In the genomic region with DNA sequence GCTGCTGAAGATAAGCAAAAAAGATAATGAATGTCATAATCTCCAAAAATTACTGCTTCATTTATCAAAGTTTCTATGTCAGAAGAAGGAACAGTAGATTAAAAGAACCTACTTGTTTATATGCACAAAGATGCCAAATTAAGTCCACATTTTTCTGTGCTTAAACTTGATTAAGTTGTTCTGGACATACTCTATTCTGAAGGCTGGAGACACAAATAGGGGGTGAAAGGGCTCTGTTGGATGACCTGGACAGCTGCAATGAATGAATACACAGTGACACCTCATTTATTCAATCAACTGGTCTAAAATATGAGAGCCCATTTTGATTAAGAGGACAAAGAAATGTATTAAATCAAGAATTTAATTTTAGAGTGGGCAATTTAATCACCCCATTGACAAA, we compare ENCODE assay signal across 34 cellular contexts.
"Had no signal": no experiment of that assay in that cellular context is flagged by ENCODE, and none has a peak within 500 bp of the region (broad histone marks: within the 10 kb centered on the region; RNA-seq: fewer than 3 reads in every experiment).

No MANE protein-coding gene starts in this region.

- H3K36me3 ChIP-seq: MG63 had no signal

- H3K4me3 ChIP-seq: MG63 had no signal

- H3K9me3 ChIP-seq: MG63 had no signal

- H3K27me3 ChIP-seq: MG63 had no signal

- DNase-seq: Karpas-422, Kasumi-1, MG63, MM.1S, MV-4-11, NCI-H1048, NCI-H1092, NCI-H1092 treated with DMSO at 0.1 percent for 48 hours, NCI-H1105, NCI-H1105 treated with DMSO at 0.1 percent for 48 hours, NCI-H1417, NCI-H1417 treated with DMSO at 0.1 percent for 48 hours, NCI-H1436, NCI-H1436 treated with DMSO at 0.1 percent for 48 hours, NCI-H146, NCI-H1694, NCI-H1694 treated with DMSO at 0.1 percent for 48 hours, NCI-H187, NCI-H187 treated with DMSO at 0.1 percent for 48 hours, NCI-H1930, NCI-H2029, NCI-H2029 treated with DMSO at 0.1 percent for 48 hours, NCI-H2081, NCI-H2081 treated with DMSO at 0.1 percent for 48 hours, NCI-H2107, NCI-H2171, NCI-H2171 treated with DMSO at 0.1 percent for 48 hours, NCI-H2227 treated with DMSO at 0.1 percent for 48 hours, NCI-H226, NCI-H345, NCI-H446, NCI-H446 treated with DMSO at 0.1 percent for 48 hours, NCI-H510A, NCI-H510A treated with DMSO at 0.1 percent for 48 hours had no signal
